In the genomic region with DNA sequence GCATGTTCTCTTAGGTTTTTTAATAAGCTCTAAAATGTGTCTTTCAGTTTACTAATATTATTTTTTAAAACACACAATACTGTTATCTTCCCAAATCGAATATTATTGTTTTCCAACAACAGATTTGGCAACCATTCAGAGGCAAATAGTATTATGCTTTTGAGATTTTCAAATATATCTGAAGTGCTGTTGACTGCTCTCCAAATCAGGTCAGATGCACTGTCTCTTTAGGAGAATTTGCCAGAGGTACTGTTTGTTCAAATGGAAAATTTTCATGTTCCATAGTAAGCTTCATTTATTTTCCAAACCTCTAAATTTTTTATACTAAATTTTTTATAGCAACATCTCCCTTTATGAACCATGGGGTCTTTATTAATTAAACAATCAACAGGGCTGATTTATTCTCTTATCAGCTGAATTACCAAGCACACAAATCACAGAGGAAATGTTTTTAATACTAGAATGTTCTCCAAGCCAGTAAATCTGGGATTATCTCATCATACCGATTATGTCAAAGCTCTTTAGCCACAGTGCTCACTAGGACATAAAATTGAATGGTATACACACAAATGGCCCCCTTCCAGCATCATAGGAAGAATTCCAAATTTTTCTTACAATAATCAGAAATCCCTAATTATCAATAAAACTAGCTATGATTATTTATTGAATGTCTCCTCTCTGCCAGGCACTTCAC, we compare ENCODE assay signal across 23 cellular contexts.
"Had no signal": no experiment of that assay in that cellular context is flagged by ENCODE, and none has a peak within 500 bp of the region (broad histone marks: within the 10 kb centered on the region; RNA-seq: fewer than 3 reads in every experiment).

No MANE protein-coding gene starts in this region.

- H3K27ac Mint-ChIP-seq: activated B cell treated with CpG ODN at 0.5 μM for 24 hours; activated CD4-positive, alpha-beta memory T cell treated with anti-CD3 and anti-CD28 coated beads for 36 hours; activated naive CD8-positive, alpha-beta T cell treated with anti-CD3 and anti-CD28 coated beads for 36 hours; memory B cell; nephron had no signal

- DNase-seq: activated B cell treated with CpG ODN at 0.5 μM for 24 hours; activated CD4-positive, alpha-beta memory T cell treated with anti-CD3 and anti-CD28 coated beads for 36 hours; activated CD4-positive, alpha-beta T cell treated with anti-CD3 and anti-CD28 coated beads for 4 hours; activated naive CD4-positive, alpha-beta T cell treated with Interleukin-2 at 50 U/mL for 16 hours; activated naive CD8-positive, alpha-beta T cell treated with anti-CD3 and anti-CD28 coated beads for 36 hours; activated T-cell treated with anti-CD3 and anti-CD28 coated beads, Interleukin-2, amount 50 U/mL, for 48 hours; amniotic stem cell; glutamatergic neuron; hypothalamus; ovary; right cardiac atrium; stimulated activated CD4-positive, alpha-beta T cell treated with anti-CD3 and anti-CD28 coated beads, Interleukin-4, amount 100 ng/mL, for 24 hours; stimulated activated naive CD4-positive, alpha-beta T cell treated with Interleukin-2 at 50 U/mL for 16 hours; T1000; upper lobe of left lung had no signal

- ATAC-seq: right cardiac atrium had no signal

- H3K4me3 Mint-ChIP-seq: activated B cell treated with CpG ODN at 0.5 μM for 24 hours; activated CD4-positive, alpha-beta memory T cell treated with anti-CD3 and anti-CD28 coated beads for 36 hours; activated naive CD8-positive, alpha-beta T cell treated with anti-CD3 and anti-CD28 coated beads for 36 hours; central memory CD8-positive, alpha-beta T cell; memory B cell; nephron had no signal

- H3K27me3 Mint-ChIP-seq: activated B cell treated with CpG ODN at 0.5 μM for 24 hours; activated CD4-positive, alpha-beta memory T cell treated with anti-CD3 and anti-CD28 coated beads for 36 hours; activated naive CD8-positive, alpha-beta T cell treated with anti-CD3 and anti-CD28 coated beads for 36 hours; central memory CD8-positive, alpha-beta T cell; memory B cell had no signal

- H3K4me3 ChIP-seq: breast epithelium, coronary artery, esophagus muscularis mucosa, ovary, prostate gland, thoracic aorta, upper lobe of left lung had no signal

- H3K4me1 Mint-ChIP-seq: activated B cell treated with CpG ODN at 0.5 μM for 24 hours; activated naive CD8-positive, alpha-beta T cell treated with anti-CD3 and anti-CD28 coated beads for 36 hours; central memory CD8-positive, alpha-beta T cell; memory B cell had no signal

- H3K9me3 Mint-ChIP-seq: activated B cell treated with CpG ODN at 0.5 μM for 24 hours; activated CD4-positive, alpha-beta memory T cell treated with anti-CD3 and anti-CD28 coated beads for 36 hours; activated naive CD8-positive, alpha-beta T cell treated with anti-CD3 and anti-CD28 coated beads for 36 hours; central memory CD8-positive, alpha-beta T cell; memory B cell; nephron had no signal
